In genomic region chr2:63048367-63049171, GRCh38 we compare ENCODE assay signal across 9 cellular contexts. TPM values are rescaled to one million over a fixed set of nuclear protein-coding genes. Genes with fewer than 3 reads are reported as not detected.
DNase-seq lines count a peak whose midpoint lies in the region; ATAC-seq and TF ChIP-seq lines count a peak whose summit lies in the region.
"Had no signal": no experiment of that assay in that cellular context is flagged by ENCODE, and none has a peak within 500 bp of the region (broad histone marks: within the 10 kb centered on the region; RNA-seq: fewer than 3 reads in every experiment).

No MANE protein-coding gene starts in this region.

- no peak for TF ChIP-seq POLR2A in IMR-90 (IDR thresholded peaks at IDR 0.05; ENCODE audit: low read depth, low read length)

- no peak overlapping the region for H4K5ac ChIP-seq in IMR-90 (ENCODE audit: low read depth, low read length)

- peaks cover 9% of the 10 kb centered on the region; the same call in 1 of the 2 replicates for H4K20me1 ChIP-seq in IMR-90 (ENCODE audit: insufficient read depth, low read length)
- H4K20me1 ChIP-seq in neural progenitor cell (ENCODE audit: low read depth) = peaks cover 34% of the 10 kb centered on the region

- BruUV-seq in IMR-90 (replicated peaks; lab: Mats Ljungman, UMichigan) = no TSS peak

- CTCF ChIA-PET in IMR-90 (lab: Yijun Ruan, JAX) = no interaction called here

- H3K4ac ChIP-seq in IMR-90 (ENCODE audit: low read depth, low read length) = no peak overlapping the region

- no peaks in the 10 kb centered on the region for H3K79me1 ChIP-seq in IMR-90 (ENCODE audit: low read depth in 1 of 2, low read length in 2 of 2)

- peak overlapping the region; percentile 94 for H3K4me3 Mint-ChIP-seq in neural progenitor cell

- POLR2A ChIA-PET in IMR-90 (lab: Charles Lee; ENCODE audit: unreplicated experiment) = no interaction called here

- in situ Hi-C loops in IMR-90 (cut with MboI; ENCODE audit: low sequenced_read_pairs) = loop anchor here (25.0 kb wide), 1 partner anchor 586 kb away; no protein-coding TSS in a partner anchor

- H3K14ac ChIP-seq in IMR-90 (replicated peaks; ENCODE audit: low read depth, low read length) = no peak overlapping the region

- H2BK15ac ChIP-seq in IMR-90 (ENCODE audit: low read depth, low read length) = no peak overlapping the region

- no peaks in the 10 kb centered on the region for H3K36me3 ChIP-seq in ES-I3 (ENCODE audit: insufficient read depth, low read length)
- peaks cover 6% of the 10 kb centered on the region for H3K36me3 ChIP-seq in IMR-90 (ENCODE audit: control insufficient read depth, insufficient read depth, low read length)
- H3K36me3 ChIP-seq in neural progenitor cell = no peaks in the 10 kb centered on the region
- H3K36me3 ChIP-seq: SJSA1 had no signal

- H3K79me2 ChIP-seq in neural progenitor cell (ENCODE audit: low read depth) = peaks cover 96% of the 10 kb centered on the region

- dilution Hi-C loops in IMR-90 (cut with HindIII; ENCODE audit: low sequenced_read_pairs, unreplicated experiment) = no loop called here

- no peak for DNase-seq in IMR-90
- DNase-seq in dorsolateral prefrontal cortex = peak in 1 of 10 donors; percentile 39
- DNase-seq in neural progenitor cell (ENCODE audit: low spot score) = peak; percentile 82
- DNase-seq in COLO829 (ENCODE audit: low spot score) = no peak
- no peak for DNase-seq in hepatic stellate cell (ENCODE audit: low spot score)

- no peak overlapping the region for H3K23ac ChIP-seq in IMR-90 (ENCODE audit: low read depth, low read length)

- intact Hi-C loops in IMR-90 (cut with micrococcal nuclease) (no loop called here), dorsolateral prefrontal cortex (cut with DNase I) (no loop called here)

- WGBS in IMR-90 (ENCODE audit: extremely low coverage in 2 of 2, insufficient read length in 1 of 2), 2 experiments = 17 to 100% methylated on average over 1 to 16 of the region's 61 CpGs

- H3K9ac ChIP-seq in ES-I3 (ENCODE audit: low read depth, low read length) (peak overlapping the region; percentile 61), IMR-90 (ENCODE audit: low read depth, low read length) (no peak overlapping the region), neural progenitor cell (peak overlapping the region; percentile 25)

- peak overlapping the region; percentile 99 for H3K27ac Mint-ChIP-seq in neural progenitor cell

- H2BK5ac ChIP-seq in IMR-90 (ENCODE audit: low read depth, low read length, poor library complexity, severe bottlenecking) = no peak overlapping the region

- H3K4me3 ChIP-seq in IMR-90 (ENCODE audit: insufficient read depth, low read depth, low read length) = no peak overlapping the region
- peak overlapping the region in 52 of 59 donors; percentile 1 to 74 (median 61) for H3K4me3 ChIP-seq in dorsolateral prefrontal cortex
- peak overlapping the region; percentile 93 for H3K4me3 ChIP-seq in neural progenitor cell

- no peak overlapping the region for H2AK9ac ChIP-seq in IMR-90 (replicated peaks; ENCODE audit: low read depth, low read length, poor library complexity)

- H3K9me3 ChIP-seq in ES-I3 (ENCODE audit: control insufficient read depth, insufficient read depth, low read length) (no peaks in the 10 kb centered on the region), IMR-90 (ENCODE audit: control insufficient read depth, insufficient read depth, low read length) (peaks cover 30% of the 10 kb centered on the region), neural progenitor cell (ENCODE audit: low read depth) (no peaks in the 10 kb centered on the region)

- no peak overlapping the region for H3K56ac ChIP-seq in IMR-90 (ENCODE audit: extremely low read depth, insufficient read depth, low read length)

- no peak overlapping the region for H3K18ac ChIP-seq in IMR-90 (ENCODE audit: low read depth, low read length)

- H2AK5ac ChIP-seq in IMR-90 (ENCODE audit: low read depth, low read length) = no peak overlapping the region

- H4K91ac ChIP-seq in IMR-90 (ENCODE audit: insufficient read depth, low read depth, low read length) = no peak overlapping the region

- H2AFZ ChIP-seq in IMR-90 (replicated peaks; ENCODE audit: low read length, poor library complexity) = peak overlapping the region; percentile 38
- no peak overlapping the region for H2AFZ ChIP-seq in neural progenitor cell (replicated peaks)

- peaks cover 45% of the 10 kb centered on the region for H3K27me3 Mint-ChIP-seq in neural progenitor cell (ENCODE audit: insufficient read depth, low read depth)

- no peak overlapping the region for H3K27ac ChIP-seq in IMR-90 (ENCODE audit: insufficient read depth, low read length)
- H3K27ac ChIP-seq in dorsolateral prefrontal cortex = peak overlapping the region in 47 of 59 donors; percentile 1 to 87 (median 56)
- H3K27ac ChIP-seq in neural progenitor cell = peak overlapping the region; percentile 92
- H3K27ac ChIP-seq: SJSA1 had no signal

- H2BK20ac ChIP-seq in IMR-90 (ENCODE audit: low read depth, low read length) = no peak overlapping the region

- no peak for TF ChIP-seq RAD21 in IMR-90 (IDR thresholded peaks at IDR 0.05; ENCODE audit: low read length)

- no peaks in the 10 kb centered on the region for H3K9me1 ChIP-seq in IMR-90 (ENCODE audit: insufficient read depth, low read length)

- H3K36me3 Mint-ChIP-seq in neural progenitor cell = peaks cover 46% of the 10 kb centered on the region

- peaks cover 34% of the 10 kb centered on the region for H3K4me1 Mint-ChIP-seq in neural progenitor cell

- H3K4me2 ChIP-seq in IMR-90 (ENCODE audit: low read depth, low read length) (no peak overlapping the region), neural progenitor cell (peak overlapping the region; percentile 94)

- peaks cover 6% of the 10 kb centered on the region for H3K9me3 Mint-ChIP-seq in neural progenitor cell

- ATAC-seq in IMR-90 (ENCODE audit: low read depth) (no peak), GM21360 (IDR thresholded peaks at IDR 0.05; ENCODE audit: unreplicated experiment) (no peak)

- no peak for TF ChIP-seq CTCF in IMR-90 (conservative IDR thresholded peaks at IDR 0.05; ENCODE audit: low read depth, low read length)
- TF ChIP-seq CTCF in dorsolateral prefrontal cortex (IDR thresholded peaks at IDR 0.05 in 54 of 56, conservative IDR thresholded peaks at IDR 0.05 in 2 of 56; ENCODE audit: low read depth in 1 of 56, partially characterized antibody in 56 of 56) = no peak
- no peak for TF ChIP-seq CTCF in neural progenitor cell (IDR thresholded peaks at IDR 0.05)

- no peak overlapping the region for H4K8ac ChIP-seq in IMR-90 (ENCODE audit: low read depth in 2 of 2, low read length in 2 of 2)

- peaks cover 63% of the 10 kb centered on the region for H3F3A ChIP-seq in neural progenitor cell (ENCODE audit: low read depth)

- H3K27me3 ChIP-seq in IMR-90 (ENCODE audit: control insufficient read depth, insufficient read depth, low read length) (peaks cover 58% of the 10 kb centered on the region), dorsolateral prefrontal cortex (peaks cover 0 to 97% (median 71%) of the 10 kb centered on the region in 45 donors), neural progenitor cell (peaks cover 49% of the 10 kb centered on the region)
- H3K27me3 ChIP-seq: SJSA1 had no signal

- H3K4me1 ChIP-seq in ES-I3 (ENCODE audit: insufficient read depth, low read length) (peaks cover 21% of the 10 kb centered on the region), IMR-90 (ENCODE audit: control insufficient read depth, insufficient read depth, low read length) (peaks cover 5% of the 10 kb centered on the region), neural progenitor cell (peaks cover 38% of the 10 kb centered on the region)
- H3K4me1 ChIP-seq: SJSA1 had no signal

- H2BK120ac ChIP-seq in IMR-90 (ENCODE audit: low read depth, low read length) = no peak overlapping the region

TF ChIP-seq in IMR-90, 13 proteins besides CTCF, POLR2A, EP300 and RAD21:
- TF ChIP-seq RFX5 (IDR thresholded peaks at IDR 0.05; ENCODE audit: low read depth, low read length) = no peak
- TF ChIP-seq MAZ (IDR thresholded peaks at IDR 0.05; ENCODE audit: borderline replicate concordance, low read depth, low read length) = no peak
- no peak for TF ChIP-seq MXI1 (IDR thresholded peaks at IDR 0.05; ENCODE audit: borderline replicate concordance, low read depth, low read length)
- TF ChIP-seq NFE2L2 (IDR thresholded peaks at IDR 0.05; ENCODE audit: low read depth, low read length) = no peak
- TF ChIP-seq USF2 (IDR thresholded peaks at IDR 0.05; ENCODE audit: low read depth, low read length) = no peak
- no peak for TF ChIP-seq CHD1 (IDR thresholded peaks at IDR 0.05; ENCODE audit: low read depth, low read length)
- no peak for TF ChIP-seq ELK1 (IDR thresholded peaks at IDR 0.05; ENCODE audit: borderline replicate concordance, low read depth, low read length)
- TF ChIP-seq CEBPB (IDR thresholded peaks at IDR 0.05; ENCODE audit: low read depth, low read length) = no peak
- no peak for TF ChIP-seq SMC3 (IDR thresholded peaks at IDR 0.05; ENCODE audit: low read depth, low read length)
- no peak for TF ChIP-seq RCOR1 (IDR thresholded peaks at IDR 0.05; ENCODE audit: insufficient replicate concordance, low read length)
- no peak for TF ChIP-seq BHLHE40 (IDR thresholded peaks at IDR 0.05; ENCODE audit: low read depth, low read length)
- no peak for TF ChIP-seq FOS (IDR thresholded peaks at IDR 0.05; ENCODE audit: low read depth, low read length)
- TF ChIP-seq MAFK (IDR thresholded peaks at IDR 0.05; ENCODE audit: low read depth, low read length) = no peak

RNA-seq across cellular contexts. Expression of gene OTX1, which starts 2.1 kb away (rescaled TPM):
- total RNA-seq in IMR-90 (2012; rRNA removed) (not detected in 2 replicates), dorsolateral prefrontal cortex (10 to 100 TPM in 1 of 120 experiments, 1 to 10 TPM in 119; 1.4 to 11.1 (median 4.2) TPM), neural progenitor cell (ENCODE audit: low replicate concordance) (7.9 and 23.3 TPM in 2 replicates)
- polyA plus RNA-seq in IMR-90 (2012; rRNA removed) = 0.03 TPM in 1 of 2 replicates, not detected in the other
- 0.02 TPM in 1 of 2 replicates, not detected in the other for polyA plus RNA-seq in IMR-90 (2012; cell fraction: cytosol; rRNA removed)
- polyA plus RNA-seq in IMR-90 (2012; cell fraction: nucleus; rRNA removed; ENCODE audit: low replicate concordance) = 0.18 and 0.48 TPM in 2 replicates
- total RNA-seq: left colon had no signal
